11 cellular contexts compared by ENCODE assay signal in genomic region chr17:61813211-61813610, GRCh38.
"Had no signal": no experiment of that assay in that cellular context is flagged by ENCODE, and none has a peak within 500 bp of the region (broad histone marks: within the 10 kb centered on the region; RNA-seq: fewer than 3 reads in every experiment).

No MANE protein-coding gene starts in this region.

- H3K27me3 Mint-ChIP-seq: activated naive CD4-positive, alpha-beta T cell treated with anti-CD3 and anti-CD28 coated beads, Interleukin-2, amount 10 ng/mL, durations not matched to agents 7 days and 5 days had no signal

- H3K27me3 ChIP-seq: foreskin keratinocyte, right lobe of liver, suprapubic skin had no signal

- H3K9me3 ChIP-seq: right lobe of liver, suprapubic skin had no signal

- H3K4me3 ChIP-seq: right lobe of liver, suprapubic skin had no signal

- DNase-seq: activated naive CD4-positive, alpha-beta T cell treated with anti-CD3 and anti-CD28 coated beads, Interleukin-2, amount 10 ng/mL, durations not matched to agents 7 days and 5 days; foreskin keratinocyte; glutamatergic neuron; right lobe of liver; stimulated activated naive CD8-positive, alpha-beta T cell treated with anti-CD3 and anti-CD28 coated beads, Interleukin-15, Interleukin-2, amounts not matched to agents 100 U/mL and 50 U/mL, for 24 hours; T-helper 1 cell; T1000; trophoblast cell had no signal

- H3K9me3 Mint-ChIP-seq: activated naive CD4-positive, alpha-beta T cell treated with anti-CD3 and anti-CD28 coated beads, Interleukin-2, amount 10 ng/mL, durations not matched to agents 7 days and 5 days; nephron had no signal

- H3K27ac ChIP-seq: foreskin keratinocyte, right lobe of liver, suprapubic skin had no signal

- H3K4me1 ChIP-seq: right lobe of liver, suprapubic skin had no signal

- H3K4me1 Mint-ChIP-seq: activated naive CD4-positive, alpha-beta T cell treated with anti-CD3 and anti-CD28 coated beads, Interleukin-2, amount 10 ng/mL, durations not matched to agents 7 days and 5 days had no signal

- ATAC-seq: activated CD4-positive, CD25-positive, alpha-beta regulatory T cell treated with anti-CD3 and anti-CD28 coated beads, Interleukin-2, amount 50 U/mL, for 24 hours; foreskin keratinocyte; right lobe of liver; stimulated activated naive CD8-positive, alpha-beta T cell treated with anti-CD3 and anti-CD28 coated beads, Interleukin-15, Interleukin-2, amounts not matched to agents 100 U/mL and 50 U/mL, for 24 hours had no signal

- H3K27ac Mint-ChIP-seq: activated naive CD4-positive, alpha-beta T cell treated with anti-CD3 and anti-CD28 coated beads, Interleukin-2, amount 10 ng/mL, durations not matched to agents 7 days and 5 days had no signal

- H3K36me3 ChIP-seq: right lobe of liver, suprapubic skin had no signal

- H3K4me3 Mint-ChIP-seq: activated naive CD4-positive, alpha-beta T cell treated with anti-CD3 and anti-CD28 coated beads, Interleukin-2, amount 10 ng/mL, durations not matched to agents 7 days and 5 days; nephron had no signal
